Comparison of ENCODE assay signal across 8 cellular contexts in the genomic region with DNA sequence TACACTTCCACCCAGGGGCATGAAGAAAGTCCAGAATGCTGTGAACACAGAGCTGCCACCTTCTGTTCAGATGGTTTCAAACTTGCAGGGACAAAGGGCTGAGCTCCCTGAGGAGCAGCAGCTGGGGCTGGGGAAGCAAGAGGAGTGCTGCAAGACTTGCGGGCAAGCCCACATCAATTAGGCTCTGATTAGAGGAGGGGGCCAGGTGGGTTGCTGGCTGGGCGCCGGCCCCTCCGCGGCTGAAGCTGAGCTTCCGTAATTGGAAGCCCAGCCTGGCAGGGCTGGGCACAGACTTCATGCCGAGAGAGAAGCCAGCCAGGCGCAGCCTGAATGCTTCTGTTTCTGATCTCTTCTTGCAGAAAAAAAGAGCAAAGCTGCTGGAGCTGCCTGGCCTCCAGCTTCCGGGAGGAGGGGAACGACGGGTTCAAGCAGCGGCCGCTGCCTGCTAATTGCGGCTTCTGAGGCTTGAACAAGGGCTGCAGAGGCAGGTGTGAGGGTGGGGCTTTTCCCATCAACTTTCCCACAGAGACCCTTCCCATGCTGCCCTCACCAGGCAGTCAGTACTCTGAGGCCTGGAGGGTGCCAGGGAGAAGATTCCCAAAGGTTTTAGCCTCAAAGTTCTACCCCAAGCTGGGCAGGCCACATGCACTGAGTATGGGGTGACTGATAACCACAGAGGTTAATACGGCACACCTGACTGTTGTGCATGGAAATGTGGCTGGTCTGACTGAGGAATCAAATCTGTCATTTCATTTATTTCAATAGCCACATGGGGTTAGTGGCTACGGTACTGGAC.
A peak's percentile ranks its signal among the peaks of the same experiment; 100 is the strongest.
DNase-seq lines count a peak whose midpoint lies in the region; ATAC-seq, FAIRE-seq and TF ChIP-seq lines count a peak whose summit lies in the region.

No MANE protein-coding gene starts in this region.

- H3K27ac ChIP-seq in A549 (no peak overlapping the region), left ventricle myocardium inferior (replicated peaks) (no peak overlapping the region)
- no peak overlapping the region for H3K27ac ChIP-seq in CD4-positive, alpha-beta memory T cell (ENCODE audit: low read depth, low read length)

- no peak for FAIRE-seq in A549 (lab: Jason Lieb, UNC)

- DNase-seq in A549 (ENCODE audit: low read depth in 1 of 2, low spot score in 1 of 2) (peak in 1 of 2 experiments; percentile 19), M059J (ENCODE audit: low read depth) (peak; percentile 30), SW480 (ENCODE audit: low spot score) (peak; percentile 44), kidney tubule cell (ENCODE audit: low spot score) (peak; percentile 42), left ventricle myocardium inferior (no peak), NCI-H774 (lab: John Stamatoyannopoulos, UW) (no peak)
- no peak for DNase-seq in CD4-positive, alpha-beta memory T cell

- H3K9me3 ChIP-seq in A549 (no peaks in the 10 kb centered on the region), left ventricle myocardium inferior (replicated peaks) (no peaks in the 10 kb centered on the region)
- H3K9me3 ChIP-seq in CD4-positive, alpha-beta memory T cell (ENCODE audit: control insufficient read depth in 1 of 2, low read length in 2 of 2), result no peaks in the 10 kb centered on the region

- H3K36me3 Mint-ChIP-seq in CD4-positive, alpha-beta memory T cell, result no peaks in the 10 kb centered on the region

- POLR2A ChIA-PET in A549 (lab: Yijun Ruan, JAX), result no interaction called here
- POLR2A ChIA-PET in CD4-positive, alpha-beta memory T cell (lab: Charles Lee; ENCODE audit: partially characterized antibody), result interaction anchor here (0.5 kb wide), 1 partner anchor 557 kb away, joined by 3 read pairs; no protein-coding TSS in a partner anchor

- TF ChIP-seq CTCF in A549 (IDR thresholded peaks at IDR 0.05) (no peak), left ventricle myocardium inferior (IDR thresholded peaks at IDR 0.05; ENCODE audit: borderline replicate concordance) (no peak)

- H3K4me1 ChIP-seq in A549 (no peaks in the 10 kb centered on the region), left ventricle myocardium inferior (peaks cover 5% of the 10 kb centered on the region)
- no peaks in the 10 kb centered on the region for H3K4me1 ChIP-seq in CD4-positive, alpha-beta memory T cell (ENCODE audit: insufficient read depth, low read length)

- intact Hi-C loops in left ventricle myocardium inferior (cut with micrococcal nuclease), result no loop called here
- intact Hi-C loops in CD4-positive, alpha-beta memory T cell (cut with micrococcal nuclease), result no loop called here

- peaks cover 20% of the 10 kb centered on the region for H3K27me3 ChIP-seq in left ventricle myocardium inferior (ENCODE audit: low read depth)
- no peaks in the 10 kb centered on the region for H3K27me3 ChIP-seq in CD4-positive, alpha-beta memory T cell (ENCODE audit: insufficient read depth, low read length)

- TF ChIP-seq EP300 in A549 (IDR thresholded peaks at IDR 0.05), result no peak

- TF ChIP-seq RAD21 in A549 (conservative IDR thresholded peaks at IDR 0.05 in 1 of 2, IDR thresholded peaks at IDR 0.05 in 1 of 2), result no peak

- WGBS in A549 (ENCODE audit: missing lambda C conversion rate), result 60% methylated on average over 15 of the region's 16 CpGs

- H3K27me3 Mint-ChIP-seq in CD4-positive, alpha-beta memory T cell, result peaks cover 8 to 11% of the 10 kb centered on the region in 2 donors

- no peak overlapping the region for H3K4me2 ChIP-seq in A549

- ATAC-seq in A549 (peak; percentile 40 to 50; a peak in 3 of 6 replicates), HG02970 (IDR thresholded peaks at IDR 0.05; ENCODE audit: low FRiP score, unreplicated experiment) (no peak)

- no peaks in the 10 kb centered on the region for H3K36me3 ChIP-seq in left ventricle myocardium inferior
- H3K36me3 ChIP-seq in CD4-positive, alpha-beta memory T cell (ENCODE audit: insufficient read depth, low read length), result no peaks in the 10 kb centered on the region

- CTCF ChIA-PET in A549 (lab: Yijun Ruan, JAX), result interaction anchor here (0.5 to 1.6 kb wide), 7 partner anchors 10 to 288 kb away, joined by 3 to 5 read pairs (median 4); no protein-coding TSS in a partner anchor
- CTCF ChIA-PET in CD4-positive, alpha-beta memory T cell (lab: Charles Lee; ENCODE audit: partially characterized antibody), result no interaction called here

- TF ChIP-seq POLR2A in A549 (IDR thresholded peaks at IDR 0.05; ENCODE audit: low read length), result no peak

- H3K4me3 Mint-ChIP-seq in CD4-positive, alpha-beta memory T cell, result no peak overlapping the region

- H3K4me1 Mint-ChIP-seq in CD4-positive, alpha-beta memory T cell, result peaks cover 0 to 5% (median 2%) of the 10 kb centered on the region in 4 donors

- peak overlapping the region in 1 of 7 donors; percentile 41 for H3K27ac Mint-ChIP-seq in CD4-positive, alpha-beta memory T cell

- no peaks in the 10 kb centered on the region for H3K9me3 Mint-ChIP-seq in CD4-positive, alpha-beta memory T cell

- H3K4me3 ChIP-seq in A549 (no peak overlapping the region), left ventricle myocardium inferior (no peak overlapping the region)
- no peak overlapping the region for H3K4me3 ChIP-seq in CD4-positive, alpha-beta memory T cell (ENCODE audit: low read length in 2 of 2)

TF ChIP-seq in A549, 52 proteins besides CTCF, POLR2A, EP300 and RAD21:
- no peak for TF ChIP-seq GATA3 (IDR thresholded peaks at IDR 0.05; ENCODE audit: borderline replicate concordance)
- TF ChIP-seq JUN (IDR thresholded peaks at IDR 0.05), result no peak
- TF ChIP-seq NPAS2 (CRISPR knock-in tag; IDR thresholded peaks at IDR 0.05; ENCODE audit: borderline replicate concordance), result no peak
- no peak for TF ChIP-seq HES2 (IDR thresholded peaks at IDR 0.05)
- no peak for TF ChIP-seq ZC3H11A (IDR thresholded peaks at IDR 0.05)
- TF ChIP-seq FOSB (CRISPR knock-in tag; IDR thresholded peaks at IDR 0.05), result no peak
- TF ChIP-seq ESRRA (IDR thresholded peaks at IDR 0.05; ENCODE audit: borderline replicate concordance, low read length), result no peak

Comparison
In these comparisons a context has a peak if more than half of its experiments do, and no peak if none do; other contexts are left out.
1. DNase-seq: peak in M059J (single experiment), SW480 (single experiment) and kidney tubule cell (single experiment); none in left ventricle myocardium inferior (single experiment), NCI-H774 (single experiment) and CD4-positive, alpha-beta memory T cell (0 of 5).